1 cellular context compared by ENCODE assay signal in the genomic region with DNA sequence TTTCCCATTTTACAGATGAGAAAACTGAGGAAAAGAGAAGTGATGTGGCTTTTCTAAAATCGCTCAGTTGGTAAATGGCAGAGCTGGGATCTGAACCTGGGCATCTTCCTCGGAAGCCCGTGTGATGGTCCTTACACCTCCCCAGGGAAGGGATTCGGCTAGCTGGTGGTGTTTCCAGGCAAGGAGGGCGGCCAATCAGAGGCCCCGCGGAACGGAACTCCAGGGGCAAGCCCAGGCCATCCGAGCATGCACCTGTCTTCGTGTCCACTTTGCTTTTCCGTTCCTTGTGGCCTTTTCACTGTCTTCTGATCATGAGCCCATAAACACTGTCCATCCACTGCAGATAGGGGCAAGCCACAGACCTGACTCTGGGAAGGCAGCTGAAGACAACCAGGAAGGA.
TF ChIP-seq lines count a peak whose summit lies in the region.

No MANE protein-coding gene starts in this region.

TF ChIP-seq in K562, 482 proteins besides CTCF, POLR2A, EP300 and RAD21 (continued from another document):
- TF ChIP-seq RBM25 (IDR thresholded peaks at IDR 0.05; ENCODE audit: low read depth, low read length, severe bottlenecking) = peak; percentile 10
- TF ChIP-seq MTF1 (CRISPR knock-in tag; IDR thresholded peaks at IDR 0.05; ENCODE audit: borderline replicate concordance) = no peak
- no peak for TF ChIP-seq SIRT6 (IDR thresholded peaks at IDR 0.05; ENCODE audit: low read depth, low read length)
